9 cellular contexts compared by ENCODE assay signal in the genomic region with DNA sequence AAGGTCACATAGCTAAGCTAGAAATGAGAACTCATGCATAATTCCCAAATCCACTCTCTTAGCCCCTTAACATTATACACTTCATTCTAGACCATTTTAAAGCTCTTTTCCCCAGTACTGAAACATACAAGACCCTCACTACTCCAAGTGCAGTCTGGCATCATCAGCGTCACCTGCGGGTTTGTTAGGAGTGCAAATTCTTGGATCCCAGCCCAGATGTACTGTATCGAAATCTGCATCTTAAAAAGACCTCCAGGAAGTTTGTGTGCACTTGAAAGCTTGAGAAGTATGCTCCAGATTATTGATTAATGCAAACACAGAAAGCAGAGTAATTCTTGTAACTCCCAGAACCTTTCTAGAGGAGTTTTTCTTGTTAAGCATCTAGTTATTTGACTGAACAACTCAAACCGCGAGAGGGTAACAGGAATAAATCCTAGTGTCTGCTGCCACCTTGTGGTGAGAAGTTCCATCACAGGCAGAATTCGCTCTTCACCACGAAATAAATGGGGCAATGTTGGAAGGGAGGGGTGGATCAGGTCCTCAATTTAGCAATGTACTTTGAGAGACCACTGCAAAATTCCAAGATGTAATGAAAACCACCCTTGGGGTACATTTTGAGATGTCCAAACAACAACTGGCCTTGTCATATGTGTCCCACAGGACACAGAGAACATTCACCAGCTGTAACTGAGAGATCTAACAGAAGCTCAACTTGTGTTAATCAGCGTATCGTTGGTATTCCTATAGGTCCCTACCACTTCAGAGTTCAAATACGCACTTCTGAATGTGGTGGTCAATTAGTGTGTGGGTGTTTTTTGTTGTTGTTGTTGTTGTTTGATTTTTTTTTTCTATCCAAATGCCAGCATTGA. TPM values are rescaled to one million over a fixed set of nuclear protein-coding genes. Genes with fewer than 3 reads are reported as not detected.
DNase-seq lines count a peak whose midpoint lies in the region; ATAC-seq, FAIRE-seq and TF ChIP-seq lines count a peak whose summit lies in the region.
"Had no signal": no experiment of that assay in that cellular context is flagged by ENCODE, and none has a peak within 500 bp of the region (broad histone marks: within the 10 kb centered on the region; RNA-seq: fewer than 3 reads in every experiment).

No MANE protein-coding gene starts in this region.

- no peaks in the 10 kb centered on the region for H3K9me1 ChIP-seq in K562 (ENCODE audit: control insufficient read depth, insufficient read depth, low read length)

- no peak for TF ChIP-seq EP300 in K562 (IDR thresholded peaks at IDR 0.05; ENCODE audit: low read length)

- CTCF ChIA-PET in K562 (lab: Yijun Ruan, JAX; ENCODE audit: low intra/inter-chr PET ratio): interaction anchor here (0.6 to 1.8 kb wide), 4 partner anchors 158 to 649 kb away, joined by 4 to 8 read pairs (median 6); no protein-coding TSS in a partner anchor

- FAIRE-seq in H54 (lab: Jason Lieb, UNC) (peak; percentile 98), K562 (lab: Jason Lieb, UNC) (peak; percentile 87)

- DNase-seq in GDM1 (lab: John Stamatoyannopoulos, UW): peak; percentile 20
- peak; percentile 9 for DNase-seq in H54 (ENCODE audit: insufficient read length, low spot score)
- DNase-seq in NCI-H1092 treated with DMSO at 0.1 percent for 48 hours (lab: John Stamatoyannopoulos, UW): peak; percentile 32
- peak; percentile 41 for DNase-seq in T1000 (lab: John Stamatoyannopoulos, UW)
- DNase-seq in K562 (ENCODE audit: extremely low read depth in 1 of 4, low spot score in 3 of 4): peak; percentile 37 to 51 (median 46)
- DNase-seq in iPS-NIHi7 (ENCODE audit: extremely low spot score): peak; percentile 65
- peak; percentile 13 to 33 for DNase-seq in stimulated activated CD4-positive, alpha-beta T cell treated with anti-CD3 and anti-CD28 coated beads, Interleukin-1b, Interleukin-23, amount 100 ng/mL, for 1 hour (ENCODE audit: low read depth in 2 of 2)

- BruUV-seq in K562 (replicated peaks; lab: Mats Ljungman, UMichigan): no TSS peak

- no peaks in the 10 kb centered on the region for H3K79me2 ChIP-seq in K562 (ENCODE audit: control insufficient read depth, insufficient read depth, low read length)

- no peak overlapping the region for H2AFZ ChIP-seq in K562 (ENCODE audit: low read depth, low read length)

- H3K36me3 ChIP-seq in K562 (ENCODE audit: control insufficient read depth, insufficient read depth, low read length): no peaks in the 10 kb centered on the region

- H3K27ac ChIP-seq in K562 (ENCODE audit: extremely low read depth, low read depth, low read length): no peak overlapping the region

- POLR2A ChIA-PET in K562 (lab: Yijun Ruan, JAX): interaction anchor here (0.6 kb wide), 2 partner anchors 17 to 45 kb away, joined by 3 read pairs; a partner anchor contains a TSS

- ATAC-seq in K562: peak; percentile 78
- ATAC-seq in GM19452 (IDR thresholded peaks at IDR 0.05; ENCODE audit: unreplicated experiment): no peak

- H4K20me1 ChIP-seq in K562 (replicated peaks; ENCODE audit: control insufficient read depth, insufficient read depth, low read length): no peaks in the 10 kb centered on the region

- in situ Hi-C loops in K562 (cut with MboI): loop anchor here (5.0 to 10.0 kb wide), 2 partner anchors 466 to 1194 kb away; no protein-coding TSS in a partner anchor

- no peak overlapping the region for H3K9ac ChIP-seq in K562 (ENCODE audit: insufficient read depth in 1 of 2, low read depth in 2 of 2, low read length in 2 of 2)

- H3K4me1 ChIP-seq in K562 (replicated peaks in 1 of 2; ENCODE audit: control insufficient read depth in 2 of 2, insufficient read depth in 2 of 2, low read length in 2 of 2): no peaks in the 10 kb centered on the region

- TF ChIP-seq POLR2A in H54 (IDR thresholded peaks at IDR 0.05; ENCODE audit: low read depth, low read length) (no peak), K562 (conservative IDR thresholded peaks at IDR 0.05) (no peak)

- no peaks in the 10 kb centered on the region for H3K9me3 ChIP-seq in K562 (replicated peaks; ENCODE audit: control insufficient read depth, insufficient read depth, low read depth, low read length)

- intact Hi-C loops in K562 (cut with micrococcal nuclease): loop anchor here (1.0 kb wide), 1 partner anchor 469 kb away; no protein-coding TSS in a partner anchor

- 20% methylated on average over 10 of the region's 10 CpGs for WGBS in K562 (ENCODE audit: insufficient coverage, low coverage, missing lambda C conversion rate)

- H3K27me3 ChIP-seq in K562 (ENCODE audit: control insufficient read depth in 2 of 2, insufficient read depth in 2 of 2, low read length in 2 of 2): no peaks in the 10 kb centered on the region

- no peak overlapping the region for H3K4me2 ChIP-seq in K562 (ENCODE audit: insufficient read depth, low read length)

- H3K4me3 ChIP-seq in K562: no peak overlapping the region

- peak; percentile 65 to 72 (median 68) for TF ChIP-seq CTCF in K562 (IDR thresholded peaks at IDR 0.05 in 2 of 3, conservative IDR thresholded peaks at IDR 0.05 in 1 of 3; ENCODE audit: insufficient read depth in 2 of 3, low read depth in 1 of 3, low read length in 3 of 3)

- TF ChIP-seq RAD21 in K562 (CRISPR knock-in tag; conservative IDR thresholded peaks at IDR 0.05 in 1 of 2, IDR thresholded peaks at IDR 0.05 in 1 of 2): peak; percentile 66 to 73

TF ChIP-seq in K562, 482 proteins besides CTCF, POLR2A, EP300 and RAD21:
- TF ChIP-seq EWSR1 (IDR thresholded peaks at IDR 0.05; ENCODE audit: borderline replicate concordance, low read depth, partially characterized antibody) (peak; percentile 50), KLF16 (IDR thresholded peaks at IDR 0.05) (no peak), STAG1 (CRISPR knock-in tag; IDR thresholded peaks at IDR 0.05; ENCODE audit: borderline replicate concordance) (no peak), SMC3 (conservative IDR thresholded peaks at IDR 0.05; ENCODE audit: insufficient read depth, low read depth, low read length) (peak; percentile 41; the same call in 1 of the 2 replicates), NFIC (IDR thresholded peaks at IDR 0.05) (peak; percentile 52)

RNA-seq across cellular contexts. Expression of a gene that starts 0.6 kb away (rescaled TPM):
- total RNA-seq in K562 (2011; cell fraction: chromatin; rRNA removed; ENCODE audit: low replicate concordance): not detected in 2 replicates
- not detected in 2 replicates for total RNA-seq in K562 (2011; cell fraction: nucleolus; rRNA removed)
- not detected in 2 replicates for total RNA-seq in K562 (2011; cell fraction: nucleoplasm; rRNA removed)
- total RNA-seq in K562 (2014; rRNA removed) (not detected in 2 replicates), K562 (2014; rRNA removed; fragmentation: Illumina TruSeq; extraction: Trizol) (not detected in 2 replicates), K562 (2015; rRNA removed; fragmentation: Illumina TruSeq; extraction: Trizol) (not detected in 2 replicates), K562 (2021) (not detected in 2 replicates)
- polyA plus RNA-seq in K562 (2011; rRNA removed) (not detected in 2 replicates), K562 (2014; fragmentation: Illumina TruSeq; extraction: Trizol) (not detected in 2 replicates), K562 (2014; fragmentation: Nextera tagmentation; extraction: Ambion mirVana) (not detected), K562 (2014; rRNA removed) (not detected in 2 replicates)
- polyA plus RNA-seq in K562 (2011; cell fraction: cytosol; rRNA removed): not detected in 2 replicates
- polyA plus RNA-seq in K562 (2011; cell fraction: nucleus; rRNA removed): not detected in 2 replicates
- 0.07 TPM in 1 of 2 replicates, not detected in the other for polyA plus RNA-seq in K562 (2012)
- polyA minus RNA-seq in K562 (2011; rRNA and poly(A)+ RNA removed): not detected in 2 replicates
- polyA minus RNA-seq in K562 (2011; cell fraction: cytosol; rRNA and poly(A)+ RNA removed): not detected in 2 replicates
- not detected in 2 replicates for polyA minus RNA-seq in K562 (2011; cell fraction: nucleus; rRNA and poly(A)+ RNA removed)
- total RNA-seq: mononuclear cell had no signal

RNA-seq across cellular contexts. Expression of a gene that starts 45.1 kb away (rescaled TPM):
- total RNA-seq in K562 (2011; cell fraction: chromatin; rRNA removed; ENCODE audit: low replicate concordance): 3.7 and 9.4 TPM in 2 replicates
- 3.6 and 3.8 TPM in 2 replicates for total RNA-seq in K562 (2011; cell fraction: nucleolus; rRNA removed)
- total RNA-seq in K562 (2011; cell fraction: nucleoplasm; rRNA removed): 5.1 and 9.8 TPM in 2 replicates
- total RNA-seq in K562 (2014; rRNA removed) (45.1 and 56.5 TPM in 2 replicates), K562 (2014; rRNA removed; fragmentation: Illumina TruSeq; extraction: Trizol) (94.7 and 103 TPM in 2 replicates), K562 (2015; rRNA removed; fragmentation: Illumina TruSeq; extraction: Trizol) (89.2 and 96.6 TPM in 2 replicates), K562 (2021) (65.8 and 67.8 TPM in 2 replicates)
- polyA plus RNA-seq in K562 (2011; rRNA removed) (56.7 and 89.6 TPM in 2 replicates), K562 (2014; fragmentation: Illumina TruSeq; extraction: Trizol) (113 and 118 TPM in 2 replicates), K562 (2014; fragmentation: Nextera tagmentation; extraction: Ambion mirVana) (100 to 1,000 TPM; 121 to 129 TPM), K562 (2014; rRNA removed) (76.6 and 89.8 TPM in 2 replicates)
- 7.9 and 18.4 TPM in 2 replicates for polyA plus RNA-seq in K562 (2011; cell fraction: cytosol; rRNA removed)
- 8.8 and 17.9 TPM in 2 replicates for polyA plus RNA-seq in K562 (2011; cell fraction: nucleus; rRNA removed)
- polyA plus RNA-seq in K562 (2012): 80.7 and 91.2 TPM in 2 replicates
- polyA minus RNA-seq in K562 (2011; rRNA and poly(A)+ RNA removed): 33.0 and 42.3 TPM in 2 replicates
- polyA minus RNA-seq in K562 (2011; cell fraction: cytosol; rRNA and poly(A)+ RNA removed): 17.2 and 19.4 TPM in 2 replicates
- polyA minus RNA-seq in K562 (2011; cell fraction: nucleus; rRNA and poly(A)+ RNA removed): 3.9 and 7.0 TPM in 2 replicates

RNA-seq across cellular contexts. Expression of a gene that starts 45.2 kb away (rescaled TPM):
- total RNA-seq in K562 (2011; cell fraction: chromatin; rRNA removed; ENCODE audit: low replicate concordance): 58.0 and 91.6 TPM in 2 replicates
- total RNA-seq in K562 (2011; cell fraction: nucleolus; rRNA removed): 28.3 and 32.4 TPM in 2 replicates
- total RNA-seq in K562 (2011; cell fraction: nucleoplasm; rRNA removed): 42.3 and 58.9 TPM in 2 replicates
- 5.8 and 6.1 TPM in 2 replicates for total RNA-seq in K562 (2014; rRNA removed)
- total RNA-seq in K562 (2014; rRNA removed; fragmentation: Illumina TruSeq; extraction: Trizol): 7.5 and 9.6 TPM in 2 replicates
- 8.0 and 8.9 TPM in 2 replicates for total RNA-seq in K562 (2015; rRNA removed; fragmentation: Illumina TruSeq; extraction: Trizol)
- 5.8 and 9.2 TPM in 2 replicates for total RNA-seq in K562 (2021)
- 8.2 and 14.1 TPM in 2 replicates for polyA plus RNA-seq in K562 (2011; rRNA removed)
- polyA plus RNA-seq in K562 (2011; cell fraction: cytosol; rRNA removed): 12.3 and 12.6 TPM in 2 replicates
- polyA plus RNA-seq in K562 (2011; cell fraction: nucleus; rRNA removed): 43.1 and 66.4 TPM in 2 replicates
- polyA plus RNA-seq in K562 (2012): 2.8 and 5.5 TPM in 2 replicates
- 6.7 and 7.6 TPM in 2 replicates for polyA plus RNA-seq in K562 (2014; fragmentation: Illumina TruSeq; extraction: Trizol)
- polyA plus RNA-seq in K562 (2014; fragmentation: Nextera tagmentation; extraction: Ambion mirVana): 1 to 10 TPM in 1 of 2 experiments, under 1 TPM in 1; 0.41 to 1.3 TPM
- polyA plus RNA-seq in K562 (2014; rRNA removed): 3.5 and 5.8 TPM in 2 replicates
- 27.4 and 34.8 TPM in 2 replicates for polyA minus RNA-seq in K562 (2011; rRNA and poly(A)+ RNA removed)
- polyA minus RNA-seq in K562 (2011; cell fraction: cytosol; rRNA and poly(A)+ RNA removed): 8.8 and 9.3 TPM in 2 replicates
- 47.0 and 67.5 TPM in 2 replicates for polyA minus RNA-seq in K562 (2011; cell fraction: nucleus; rRNA and poly(A)+ RNA removed)

Comparison
In these comparisons a context has a peak if more than half of its experiments do, and no peak if none do; other contexts are left out.
1. DNase-seq: peak in every context shown above with its lines; median percentile 65 in iPS-NIHi7; 46 in K562; 41 in T1000; 32 in NCI-H1092 treated with DMSO at 0.1 percent for 48 hours; 23 in stimulated activated CD4-positive, alpha-beta T cell treated with anti-CD3 and anti-CD28 coated beads, Interleukin-1b, Interleukin-23, amount 100 ng/mL, for 1 hour; 20 in GDM1; 9 in H54.